1 cellular context compared by ENCODE assay signal in genomic region chr2:149720615-149721014, GRCh38.
TF ChIP-seq lines count a peak whose summit lies in the region.

No MANE protein-coding gene starts in this region.

TF ChIP-seq in IMR-90, 13 proteins besides CTCF, POLR2A, EP300 and RAD21 (continued from another document):
- TF ChIP-seq RFX5 (IDR thresholded peaks at IDR 0.05; ENCODE audit: low read depth, low read length) (no peak), FOS (IDR thresholded peaks at IDR 0.05; ENCODE audit: low read depth, low read length) (no peak), MAZ (IDR thresholded peaks at IDR 0.05; ENCODE audit: borderline replicate concordance, low read depth, low read length) (no peak), NFE2L2 (IDR thresholded peaks at IDR 0.05; ENCODE audit: low read depth, low read length) (no peak), MAFK (IDR thresholded peaks at IDR 0.05; ENCODE audit: low read depth, low read length) (no peak), MXI1 (IDR thresholded peaks at IDR 0.05; ENCODE audit: borderline replicate concordance, low read depth, low read length) (no peak), SMC3 (IDR thresholded peaks at IDR 0.05; ENCODE audit: low read depth, low read length) (no peak), BHLHE40 (IDR thresholded peaks at IDR 0.05; ENCODE audit: low read depth, low read length) (no peak), ELK1 (IDR thresholded peaks at IDR 0.05; ENCODE audit: borderline replicate concordance, low read depth, low read length) (no peak), CEBPB (IDR thresholded peaks at IDR 0.05; ENCODE audit: low read depth, low read length) (no peak)
